22 cellular contexts compared by ENCODE assay signal in the genomic region with DNA sequence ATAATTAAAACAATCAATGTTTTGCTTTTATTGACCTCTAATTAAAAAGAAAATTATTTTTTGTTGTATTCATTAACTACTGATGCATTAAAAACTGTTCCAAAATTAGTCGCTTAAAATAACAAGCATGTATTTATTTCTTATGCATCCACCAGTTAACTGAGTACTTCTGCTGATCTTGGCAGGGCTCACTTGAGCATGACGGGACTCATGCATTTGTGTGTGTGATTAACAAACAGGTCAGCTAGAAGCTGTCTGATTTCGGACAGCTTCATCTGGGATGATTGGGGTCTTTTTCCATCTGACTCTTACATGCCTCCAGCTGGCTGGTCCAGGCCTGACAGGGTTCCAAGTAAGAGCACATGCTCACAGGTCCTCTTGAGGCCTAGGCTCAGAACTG.
DNase-seq lines count a peak whose midpoint lies in the region; ATAC-seq and TF ChIP-seq lines count a peak whose summit lies in the region.
"Had no signal": no experiment of that assay in that cellular context is flagged by ENCODE, and none has a peak within 500 bp of the region (broad histone marks: within the 10 kb centered on the region; RNA-seq: fewer than 3 reads in every experiment).

No MANE protein-coding gene starts in this region.

- no peak for TF ChIP-seq POLR2A in body of pancreas (IDR thresholded peaks at IDR 0.05)

- peaks cover 12% of the 10 kb centered on the region; the same call in 1 of the 2 replicates for H3K36me3 ChIP-seq in Panc1 (ENCODE audit: control insufficient read depth, insufficient read depth, low read length)
- peaks cover 0 to 5% of the 10 kb centered on the region in 2 donors for H3K36me3 ChIP-seq in body of pancreas (replicated peaks in 1 of 2; ENCODE audit: insufficient read depth in 1 of 2, low read depth in 2 of 2)
- H3K36me3 ChIP-seq: cardiac muscle cell had no signal

- WGBS in body of pancreas, 2 donors, result 88 to 91% methylated on average over 3 of the region's 3 CpGs

- intact Hi-C loops in activated CD4-positive, alpha-beta memory T cell treated with anti-CD3 and anti-CD28 coated beads for 36 hours (cut with micrococcal nuclease), result loop anchor here (5.0 kb wide), 2 partner anchors 107 to 153 kb away; no protein-coding TSS in a partner anchor
- intact Hi-C loops in Panc1 (cut with micrococcal nuclease; ENCODE audit: unreplicated experiment) (loop anchor here (5.0 to 10.0 kb wide), 2 partner anchors 240 to 308 kb away; no protein-coding TSS in a partner anchor), body of pancreas (cut with DNase I) (no loop called here)

- peaks cover 64% of the 10 kb centered on the region for H3K36me3 Mint-ChIP-seq in activated CD4-positive, alpha-beta memory T cell treated with anti-CD3 and anti-CD28 coated beads, Interleukin-2, amount 10 ng/mL, durations not matched to agents 7 days and 5 days (ENCODE audit: low read depth)
- H3K36me3 Mint-ChIP-seq in activated CD4-positive, alpha-beta memory T cell treated with anti-CD3 and anti-CD28 coated beads for 36 hours, result peaks cover 33% of the 10 kb centered on the region
- peaks cover 33 to 45% (median 44%) of the 10 kb centered on the region in 3 donors for H3K36me3 Mint-ChIP-seq in naive thymus-derived CD8-positive, alpha-beta T cell

- ATAC-seq in Panc1 (peak; percentile 20; the same call in 1 of the 2 replicates), body of pancreas (no peak), HG03565 (IDR thresholded peaks at IDR 0.05; ENCODE audit: unreplicated experiment) (no peak), SK-N-SH treated with all-trans-retinoic acid at 6 μM for 48 hours (no peak)
- ATAC-seq in naive thymus-derived CD8-positive, alpha-beta T cell, result no peak
- ATAC-seq: lower lobe of right lung had no signal

- H3K27ac Mint-ChIP-seq in activated CD4-positive, alpha-beta memory T cell treated with anti-CD3 and anti-CD28 coated beads, Interleukin-2, amount 10 ng/mL, durations not matched to agents 7 days and 5 days, result peak overlapping the region; percentile 85
- H3K27ac Mint-ChIP-seq in activated CD4-positive, alpha-beta memory T cell treated with anti-CD3 and anti-CD28 coated beads for 36 hours, result no peak overlapping the region
- peak overlapping the region in 8 of 10 donors; percentile 52 to 84 (median 74) for H3K27ac Mint-ChIP-seq in naive thymus-derived CD8-positive, alpha-beta T cell
- H3K27ac Mint-ChIP-seq: activated CD4-positive, alpha-beta T cell treated with anti-CD3 and anti-CD28 coated beads, Interleukin-2, amount 10 ng/mL, durations not matched to agents 24 days and 14 days had no signal

- no peak overlapping the region for H3K4me3 Mint-ChIP-seq in activated CD4-positive, alpha-beta memory T cell treated with anti-CD3 and anti-CD28 coated beads, Interleukin-2, amount 10 ng/mL, durations not matched to agents 7 days and 5 days
- no peak overlapping the region for H3K4me3 Mint-ChIP-seq in activated CD4-positive, alpha-beta memory T cell treated with anti-CD3 and anti-CD28 coated beads for 36 hours
- H3K4me3 Mint-ChIP-seq in naive thymus-derived CD8-positive, alpha-beta T cell, result peak overlapping the region in 2 of 10 donors; percentile 29 to 58
- H3K4me3 Mint-ChIP-seq: activated CD4-positive, alpha-beta T cell treated with anti-CD3 and anti-CD28 coated beads, Interleukin-2, amount 10 ng/mL, durations not matched to agents 24 days and 14 days; stimulated activated naive CD8-positive, alpha-beta T cell treated with anti-CD3 and anti-CD28 coated beads, Interleukin-15, amount 100 ng/mL, for 72 hours had no signal

- in situ Hi-C loops in Panc1 (cut with HindIII; ENCODE audit: low pct_unique_long_range_greater_than_20kb, low sequenced_read_pairs), result no loop called here

- H3K4me1 Mint-ChIP-seq in activated CD4-positive, alpha-beta memory T cell treated with anti-CD3 and anti-CD28 coated beads, Interleukin-2, amount 10 ng/mL, durations not matched to agents 7 days and 5 days, result peaks cover 64% of the 10 kb centered on the region
- H3K4me1 Mint-ChIP-seq in activated CD4-positive, alpha-beta memory T cell treated with anti-CD3 and anti-CD28 coated beads for 36 hours (ENCODE audit: low read depth), result peaks cover 66% of the 10 kb centered on the region
- H3K4me1 Mint-ChIP-seq in naive thymus-derived CD8-positive, alpha-beta T cell, result peaks cover 41 to 84% (median 70%) of the 10 kb centered on the region in 4 donors

- DNase-seq in activated CD4-positive, alpha-beta memory T cell treated with anti-CD3 and anti-CD28 coated beads, Interleukin-2, amount 10 ng/mL, durations not matched to agents 7 days and 5 days, result no peak
- DNase-seq in activated CD4-positive, alpha-beta memory T cell treated with anti-CD3 and anti-CD28 coated beads for 36 hours, result no peak
- DNase-seq in Panc1 (ENCODE audit: low read depth, low spot score), result no peak
- no peak for DNase-seq in body of pancreas
- no peak for DNase-seq in naive thymus-derived CD8-positive, alpha-beta T cell
- DNase-seq in T-helper 9 cell, result no peak
- DNase-seq: activated CD4-positive, alpha-beta T cell treated with anti-CD3 and anti-CD28 coated beads, Interleukin-2, amount 10 ng/mL, durations not matched to agents 24 days and 14 days; activated CD8-positive, alpha-beta memory T cell treated with anti-CD3 and anti-CD28 coated beads, Interleukin-2, amount 50 U/mL, for 48 hours; activated effector memory CD4-positive, alpha-beta T cell treated with anti-CD3 and anti-CD28 coated beads, Interleukin-2, amount 50 U/mL, for 16 hours; AML-193; GOT3; hippocampal formation; lower lobe of right lung; NCI-H1105; NCI-H2029 treated with DMSO at 0.1 percent for 48 hours; Right ventricle myocardium superior; stimulated activated CD4-positive, alpha-beta T cell treated with anti-CD3 and anti-CD28 coated beads, Interleukin-4, amount 100 ng/mL, for 4 hours; stimulated activated naive CD8-positive, alpha-beta T cell treated with anti-CD3 and anti-CD28 coated beads, Interleukin-15, amount 100 ng/mL, for 72 hours; transverse colon had no signal

- H3K4me3 ChIP-seq in Panc1 (ENCODE audit: low read depth in 2 of 2, low read length in 2 of 2) (no peak overlapping the region), body of pancreas (no peak overlapping the region)
- H3K4me3 ChIP-seq: cardiac muscle cell, lower lobe of right lung, transverse colon had no signal

- CTCF ChIA-PET in activated CD4-positive, alpha-beta memory T cell treated with anti-CD3 and anti-CD28 coated beads, Interleukin-2, amount 10 ng/mL, durations not matched to agents 7 days and 5 days (lab: Charles Lee), result interaction anchor here (0.6 to 1.6 kb wide), 4 partner anchors 73 to 308 kb away, joined by 3 to 4 read pairs (median 3); no protein-coding TSS in a partner anchor
- CTCF ChIA-PET in activated CD4-positive, alpha-beta memory T cell treated with anti-CD3 and anti-CD28 coated beads for 36 hours (lab: Charles Lee), result interaction anchor here (1.1 to 1.6 kb wide), 2 partner anchors 177 to 203 kb away, joined by 3 read pairs; no protein-coding TSS in a partner anchor
- CTCF ChIA-PET in Panc1 (lab: Charles Lee), result no interaction called here

- H3K4me1 ChIP-seq in Panc1 (ENCODE audit: control insufficient read depth, insufficient read depth, low read length) (peaks cover 26% of the 10 kb centered on the region), body of pancreas (peaks cover 43% of the 10 kb centered on the region)

- H3K27ac ChIP-seq in Panc1 (ENCODE audit: low read length), result no peak overlapping the region
- peak overlapping the region in 3 of 4 donors; percentile 60 to 78 (median 72) for H3K27ac ChIP-seq in body of pancreas
- H3K27ac ChIP-seq: cardiac muscle cell, lower lobe of right lung, transverse colon had no signal

- POLR2A ChIA-PET in activated CD4-positive, alpha-beta memory T cell treated with anti-CD3 and anti-CD28 coated beads, Interleukin-2, amount 10 ng/mL, durations not matched to agents 7 days and 5 days (lab: Charles Lee), result interaction anchor here (1.0 to 5.9 kb wide), 12 partner anchors 10 to 235 kb away, joined by 3 to 24 read pairs (median 6); partner anchors contain the start of gene CD44
- POLR2A ChIA-PET in activated CD4-positive, alpha-beta memory T cell treated with anti-CD3 and anti-CD28 coated beads for 36 hours (lab: Charles Lee), result interaction anchor here (1.2 kb wide), 1 partner anchor 169 kb away, joined by 4 read pairs; no protein-coding TSS in a partner anchor
- POLR2A ChIA-PET in Panc1 (lab: Charles Lee), result no interaction called here
- POLR2A ChIA-PET in naive thymus-derived CD8-positive, alpha-beta T cell (lab: Charles Lee), result interaction anchor here (0.9 to 5.9 kb wide), 6 partner anchors 10 to 72 kb away, joined by 3 to 46 read pairs (median 4); no protein-coding TSS in a partner anchor

- TF ChIP-seq CTCF in Panc1 (IDR thresholded peaks at IDR 0.05) (no peak), body of pancreas (IDR thresholded peaks at IDR 0.05) (no peak)

- H3K27me3 ChIP-seq in Panc1 (ENCODE audit: control insufficient read depth, insufficient read depth, low read length) (no peaks in the 10 kb centered on the region), body of pancreas (no peaks in the 10 kb centered on the region)
- H3K27me3 ChIP-seq: cardiac muscle cell, transverse colon had no signal

- no TSS peak for BruUV-seq in Panc1 (replicated peaks; lab: Mats Ljungman, UMichigan)

- no peaks in the 10 kb centered on the region for H3K9me3 ChIP-seq in Panc1 (ENCODE audit: control insufficient read depth, insufficient read depth, low read depth, low read length)
- H3K9me3 ChIP-seq in body of pancreas, result no peaks in the 10 kb centered on the region
- H3K9me3 ChIP-seq: transverse colon had no signal

- H3K9me3 Mint-ChIP-seq in activated CD4-positive, alpha-beta memory T cell treated with anti-CD3 and anti-CD28 coated beads, Interleukin-2, amount 10 ng/mL, durations not matched to agents 7 days and 5 days, result peaks cover 21% of the 10 kb centered on the region
- peaks cover 24% of the 10 kb centered on the region for H3K9me3 Mint-ChIP-seq in activated CD4-positive, alpha-beta memory T cell treated with anti-CD3 and anti-CD28 coated beads for 36 hours
- peaks cover 6 to 42% (median 21%) of the 10 kb centered on the region in 9 donors for H3K9me3 Mint-ChIP-seq in naive thymus-derived CD8-positive, alpha-beta T cell

- peaks cover 2% of the 10 kb centered on the region for H3K27me3 Mint-ChIP-seq in activated CD4-positive, alpha-beta memory T cell treated with anti-CD3 and anti-CD28 coated beads, Interleukin-2, amount 10 ng/mL, durations not matched to agents 7 days and 5 days
- H3K27me3 Mint-ChIP-seq in activated CD4-positive, alpha-beta memory T cell treated with anti-CD3 and anti-CD28 coated beads for 36 hours, result no peaks in the 10 kb centered on the region
- no peaks in the 10 kb centered on the region for H3K27me3 Mint-ChIP-seq in naive thymus-derived CD8-positive, alpha-beta T cell
- H3K27me3 Mint-ChIP-seq: stimulated activated naive CD8-positive, alpha-beta T cell treated with anti-CD3 and anti-CD28 coated beads, Interleukin-15, amount 100 ng/mL, for 72 hours had no signal

TF ChIP-seq in SK-N-SH treated with all-trans-retinoic acid at 6 μM for 48 hours, 23 proteins besides CTCF, POLR2A, EP300 and RAD21 (continues in another document):
- TF ChIP-seq PPARA (CRISPR knock-in tag; IDR thresholded peaks at IDR 0.05; ENCODE audit: borderline replicate concordance) (no peak), ZC3H10 (CRISPR knock-in tag; IDR thresholded peaks at IDR 0.05) (no peak), CSDC2 (CRISPR knock-in tag; IDR thresholded peaks at IDR 0.05) (no peak), ARNTL (CRISPR knock-in tag; IDR thresholded peaks at IDR 0.05; ENCODE audit: borderline replicate concordance, low read depth) (no peak), TCF4 (CRISPR knock-in tag; IDR thresholded peaks at IDR 0.05; ENCODE audit: borderline replicate concordance) (no peak)
